Comparison of ENCODE assay signal across 7 cellular contexts in the genomic region with DNA sequence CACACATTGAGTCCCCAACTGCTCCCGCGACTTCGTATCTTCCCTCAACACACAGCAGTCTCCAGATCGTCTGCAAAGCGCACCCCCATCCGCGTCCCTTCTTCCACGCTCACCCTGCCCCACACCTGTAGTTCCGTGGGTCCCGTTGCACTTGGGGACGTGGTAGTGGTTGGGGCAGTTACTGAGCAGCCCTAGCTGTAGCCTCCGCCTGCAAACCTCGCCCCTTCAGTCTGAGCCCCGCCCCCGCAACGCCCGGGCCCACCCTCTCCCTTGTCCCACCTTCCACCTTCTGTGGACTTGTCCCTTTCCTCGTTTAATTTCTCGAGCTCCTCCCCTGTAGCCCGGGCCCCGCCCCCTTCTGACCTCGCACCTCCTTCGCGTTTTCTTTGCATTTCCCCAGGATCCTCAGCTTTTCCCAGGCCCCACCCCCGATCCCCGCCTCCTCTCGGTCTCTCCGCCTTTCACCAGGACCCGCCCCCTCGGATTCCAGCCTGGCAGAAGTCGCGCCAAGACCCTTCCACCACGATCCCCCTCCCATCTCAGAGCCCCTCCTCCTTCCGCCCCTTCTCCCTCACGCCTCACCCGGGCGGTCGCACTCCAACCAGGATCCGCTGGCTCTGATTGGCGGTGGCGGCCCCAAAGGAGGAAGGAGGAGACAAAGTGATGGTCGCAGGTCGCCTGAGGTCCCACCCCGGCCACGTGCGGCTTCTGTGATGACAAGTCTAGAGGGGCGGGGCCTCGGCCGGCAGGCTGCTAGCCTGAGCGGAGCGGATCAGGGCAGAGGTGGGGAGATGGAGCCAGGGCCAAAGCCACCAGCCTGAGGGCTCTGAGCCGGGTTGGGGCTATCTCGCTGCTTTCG. TPM values are rescaled to one million over a fixed set of nuclear protein-coding genes. Genes with fewer than 3 reads are reported as not detected.
DNase-seq lines count a peak whose midpoint lies in the region; ATAC-seq, FAIRE-seq and TF ChIP-seq lines count a peak whose summit lies in the region.

A gene with protein sequence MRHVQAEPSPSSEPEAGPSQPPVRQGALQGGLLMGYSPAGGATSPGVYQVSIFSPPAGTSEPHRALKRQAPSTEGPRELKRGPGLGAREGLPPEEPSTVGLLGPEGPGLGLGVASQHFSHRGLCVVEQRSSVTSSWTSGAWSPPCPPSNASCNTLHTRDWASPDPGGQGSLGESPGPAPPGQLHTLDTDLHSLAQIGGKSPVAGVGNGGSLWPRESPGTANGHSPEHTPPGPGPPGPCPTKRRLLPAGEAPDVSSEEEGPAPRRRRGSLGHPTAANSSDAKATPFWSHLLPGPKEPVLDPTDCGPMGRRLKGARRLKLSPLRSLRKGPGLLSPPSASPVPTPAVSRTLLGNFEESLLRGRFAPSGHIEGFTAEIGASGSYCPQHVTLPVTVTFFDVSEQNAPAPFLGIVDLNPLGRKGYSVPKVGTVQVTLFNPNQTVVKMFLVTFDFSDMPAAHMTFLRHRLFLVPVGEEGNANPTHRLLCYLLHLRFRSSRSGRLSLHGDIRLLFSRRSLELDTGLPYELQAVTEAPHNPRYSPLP (minus strand): TSS at position 183 of the 859 bp plus-strand sequence. CDS start 7,588 bp downstream, outside the sequence.

- 2% methylated on average over 43 of the region's 54 CpGs for WGBS in hepatocyte (ENCODE audit: low lambda C conversion rate, missing lambda C conversion rate)

- no peaks in the 10 kb centered on the region for H3K9me3 ChIP-seq in hepatocyte (ENCODE audit: low read depth)

- peak within 1 kb of the TSS; percentile 94 for H3K4me2 ChIP-seq in hepatocyte

- DNase-seq in GM18507 (ENCODE audit: extremely low spot score, insufficient read length, low read depth) (peak; percentile 82), NCI-H2029 treated with DMSO at 0.1 percent for 48 hours (lab: John Stamatoyannopoulos, UW) (peak; percentile 93), T-helper 9 cell (peak; percentile 92), astrocyte of the hippocampus (ENCODE audit: low read depth, low spot score) (peak; percentile 99), hepatocyte (ENCODE audit: low spot score) (peak; percentile 98), retina (peak; percentile 96)

- peaks cover 7% of the 10 kb centered on the region for H3K4me1 ChIP-seq in hepatocyte (ENCODE audit: insufficient read depth)

- peaks cover 20% of the 10 kb centered on the region for H3K79me2 ChIP-seq in hepatocyte

- H3K36me3 ChIP-seq in hepatocyte (replicated peaks; ENCODE audit: insufficient read depth, low read depth), result no peaks in the 10 kb centered on the region

- no peak for TF ChIP-seq CTCF in hepatocyte (IDR thresholded peaks at IDR 0.05; ENCODE audit: poor library complexity)

- ATAC-seq in HG02981 (IDR thresholded peaks at IDR 0.05; ENCODE audit: unreplicated experiment), result peak; percentile 53

- H2AFZ ChIP-seq in hepatocyte, result peak within 1 kb of the TSS; percentile 50

- no peaks in the 10 kb centered on the region for H3K27me3 ChIP-seq in hepatocyte

- peak within 1 kb of the TSS; percentile 37 for H3K4me3 ChIP-seq in hepatocyte

- FAIRE-seq in GM18507 (lab: Jason Lieb, UNC), result peak; percentile 86

- no peaks in the 10 kb centered on the region for H3K9me2 ChIP-seq in hepatocyte (replicated peaks; ENCODE audit: insufficient read depth)

- H4K20me1 ChIP-seq in hepatocyte (ENCODE audit: insufficient read depth, poor library complexity, severe bottlenecking), result no peaks in the 10 kb centered on the region

- H3K27ac ChIP-seq in hepatocyte, result peak within 1 kb of the TSS; percentile 94

RNA-seq across cellular contexts. Expression of the gene that starts here (rescaled TPM):
- total RNA-seq in hepatocyte, result 17.4 and 18.3 TPM in 2 replicates
- 16.1 and 18.7 TPM in 2 replicates for polyA plus RNA-seq in hepatocyte

Comparison
In these comparisons a context has a peak if more than half of its experiments do, and no peak if none do; other contexts are left out.
1. Peak in every context shown above with its lines: DNase-seq, ATAC-seq, H3K4me3 ChIP-seq and H3K27ac ChIP-seq.